In the genomic region with DNA sequence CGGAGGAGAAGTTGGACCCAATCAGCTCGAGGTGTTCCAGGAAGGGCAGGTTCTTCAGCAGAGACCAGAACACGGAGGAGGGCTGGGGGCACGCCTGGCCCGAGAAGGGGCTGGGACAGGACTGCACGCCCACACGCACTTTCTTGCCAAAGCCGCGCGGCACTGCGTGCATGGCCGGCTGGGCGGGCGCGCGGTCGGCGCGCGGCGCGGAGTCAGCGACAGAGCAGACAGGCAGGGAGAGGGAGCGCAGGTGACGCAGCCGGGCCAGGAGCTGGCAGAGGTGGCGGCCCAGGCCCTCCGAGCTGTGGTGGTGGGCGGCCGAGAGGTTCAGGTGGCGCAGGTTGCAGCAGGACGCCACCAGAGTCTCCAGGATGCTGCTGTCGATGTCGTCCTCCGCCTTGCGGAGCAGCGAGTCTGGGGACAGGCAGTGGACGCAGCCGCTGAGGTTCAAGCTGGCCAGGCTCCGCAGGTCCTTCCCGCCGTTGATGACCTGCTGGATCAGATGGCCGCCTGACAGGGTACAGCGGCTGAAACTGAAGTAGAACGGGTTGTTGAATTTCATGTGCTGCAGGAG, we compare ENCODE assay signal across 2 cellular contexts.
TF ChIP-seq lines count a peak whose summit lies in the region.

No MANE protein-coding gene starts in this region.

TF ChIP-seq in IMR-90, 13 proteins besides CTCF, POLR2A, EP300 and RAD21:
- TF ChIP-seq MAFK (IDR thresholded peaks at IDR 0.05; ENCODE audit: low read depth, low read length) (no peak), NFE2L2 (IDR thresholded peaks at IDR 0.05; ENCODE audit: low read depth, low read length) (no peak), RCOR1 (IDR thresholded peaks at IDR 0.05; ENCODE audit: insufficient replicate concordance, low read length) (no peak), BHLHE40 (IDR thresholded peaks at IDR 0.05; ENCODE audit: low read depth, low read length) (no peak), MAZ (IDR thresholded peaks at IDR 0.05; ENCODE audit: borderline replicate concordance, low read depth, low read length) (no peak), CEBPB (IDR thresholded peaks at IDR 0.05; ENCODE audit: low read depth, low read length) (no peak), MXI1 (IDR thresholded peaks at IDR 0.05; ENCODE audit: borderline replicate concordance, low read depth, low read length) (no peak), RFX5 (IDR thresholded peaks at IDR 0.05; ENCODE audit: low read depth, low read length) (no peak), CHD1 (IDR thresholded peaks at IDR 0.05; ENCODE audit: low read depth, low read length) (no peak), FOS (IDR thresholded peaks at IDR 0.05; ENCODE audit: low read depth, low read length) (no peak), SMC3 (IDR thresholded peaks at IDR 0.05; ENCODE audit: low read depth, low read length) (no peak)
- TF ChIP-seq, protein P1, sequence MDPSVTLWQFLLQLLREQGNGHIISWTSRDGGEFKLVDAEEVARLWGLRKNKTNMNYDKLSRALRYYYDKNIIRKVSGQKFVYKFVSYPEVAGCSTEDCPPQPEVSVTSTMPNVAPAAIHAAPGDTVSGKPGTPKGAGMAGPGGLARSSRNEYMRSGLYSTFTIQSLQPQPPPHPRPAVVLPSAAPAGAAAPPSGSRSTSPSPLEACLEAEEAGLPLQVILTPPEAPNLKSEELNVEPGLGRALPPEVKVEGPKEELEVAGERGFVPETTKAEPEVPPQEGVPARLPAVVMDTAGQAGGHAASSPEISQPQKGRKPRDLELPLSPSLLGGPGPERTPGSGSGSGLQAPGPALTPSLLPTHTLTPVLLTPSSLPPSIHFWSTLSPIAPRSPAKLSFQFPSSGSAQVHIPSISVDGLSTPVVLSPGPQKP (IDR thresholded peaks at IDR 0.05; ENCODE audit: borderline replicate concordance, low read depth, low read length), result no peak
- TF ChIP-seq, protein P2, sequence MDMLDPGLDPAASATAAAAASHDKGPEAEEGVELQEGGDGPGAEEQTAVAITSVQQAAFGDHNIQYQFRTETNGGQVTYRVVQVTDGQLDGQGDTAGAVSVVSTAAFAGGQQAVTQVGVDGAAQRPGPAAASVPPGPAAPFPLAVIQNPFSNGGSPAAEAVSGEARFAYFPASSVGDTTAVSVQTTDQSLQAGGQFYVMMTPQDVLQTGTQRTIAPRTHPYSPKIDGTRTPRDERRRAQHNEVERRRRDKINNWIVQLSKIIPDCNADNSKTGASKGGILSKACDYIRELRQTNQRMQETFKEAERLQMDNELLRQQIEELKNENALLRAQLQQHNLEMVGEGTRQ (IDR thresholded peaks at IDR 0.05; ENCODE audit: low read depth, low read length), result no peak

TF ChIP-seq in endothelial cell of umbilical vein, 7 proteins besides CTCF, POLR2A, EP300 and RAD21:
- TF ChIP-seq EZH2 (IDR thresholded peaks at IDR 0.05; ENCODE audit: borderline replicate concordance, low read depth, low read length, severe bottlenecking), result no peak
- TF ChIP-seq, protein P3, sequence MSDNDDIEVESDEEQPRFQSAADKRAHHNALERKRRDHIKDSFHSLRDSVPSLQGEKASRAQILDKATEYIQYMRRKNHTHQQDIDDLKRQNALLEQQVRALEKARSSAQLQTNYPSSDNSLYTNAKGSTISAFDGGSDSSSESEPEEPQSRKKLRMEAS (IDR thresholded peaks at IDR 0.05; ENCODE audit: insufficient read depth, insufficient read length), result no peak
- no peak for TF ChIP-seq MYC (IDR thresholded peaks at IDR 0.05; ENCODE audit: low read depth, low read length)
- no peak for TF ChIP-seq GATA2 (IDR thresholded peaks at IDR 0.05; ENCODE audit: insufficient read depth, insufficient read length, low read depth, low read length)
- TF ChIP-seq JUN (IDR thresholded peaks at IDR 0.05; ENCODE audit: borderline replicate concordance, insufficient read depth, insufficient read length, low read depth), result no peak
- no peak for TF ChIP-seq POLR2AphosphoS5 (IDR thresholded peaks at IDR 0.05; ENCODE audit: insufficient read depth, low read depth, low read length)
- TF ChIP-seq FOS (IDR thresholded peaks at IDR 0.05; ENCODE audit: borderline replicate concordance, insufficient read depth, low read length), result no peak
